9 cellular contexts compared by ENCODE assay signal in the genomic region with DNA sequence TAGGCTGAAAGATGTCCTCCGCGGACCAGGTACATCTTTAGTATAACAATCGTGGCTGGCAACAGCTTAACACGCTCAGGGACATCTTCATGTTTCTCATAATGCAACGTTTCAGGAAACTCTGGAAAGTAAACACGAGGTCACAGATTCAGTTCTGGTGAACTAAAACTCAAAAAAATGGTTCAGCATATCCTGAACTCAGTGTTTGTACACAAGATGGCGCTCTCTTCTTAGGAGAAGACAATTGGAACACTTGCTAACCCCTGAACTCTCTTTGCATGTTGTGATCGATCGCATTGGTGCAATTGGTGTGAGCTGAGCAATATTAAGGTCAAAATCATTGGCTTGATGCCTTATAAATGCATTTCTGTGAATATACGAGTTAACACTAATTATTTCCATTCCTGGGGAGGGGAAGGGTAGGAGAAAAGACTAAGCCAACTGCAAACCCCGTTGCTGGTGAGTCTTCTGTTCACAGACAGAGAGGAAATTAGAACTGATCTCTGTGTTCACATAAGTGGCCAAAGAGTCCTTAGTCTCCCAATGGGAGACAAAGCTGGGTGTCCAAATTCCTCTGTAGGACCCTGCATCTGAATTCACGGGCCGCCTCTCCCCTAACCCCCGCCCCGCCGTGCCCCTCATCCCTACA. TPM values are rescaled to one million over a fixed set of nuclear protein-coding genes. Genes with fewer than 3 reads are reported as not detected.
DNase-seq lines count a peak whose midpoint lies in the region; ATAC-seq, FAIRE-seq and TF ChIP-seq lines count a peak whose summit lies in the region.
"Had no signal": no experiment of that assay in that cellular context is flagged by ENCODE, and none has a peak within 500 bp of the region (broad histone marks: within the 10 kb centered on the region; RNA-seq: fewer than 3 reads in every experiment).

No MANE protein-coding gene starts in this region.

- TF ChIP-seq EP300 in Ishikawa (IDR thresholded peaks at IDR 0.05; ENCODE audit: borderline replicate concordance): no peak

- peak; percentile 97 for TF ChIP-seq RAD21 in Ishikawa (IDR thresholded peaks at IDR 0.05; ENCODE audit: low read depth)

- no peak overlapping the region for H3K27ac ChIP-seq in OCI-LY3 (ENCODE audit: low read length)
- H3K27ac ChIP-seq in breast epithelium: no peak overlapping the region

- no peak overlapping the region for H3K27ac Mint-ChIP-seq in activated CD4-positive, alpha-beta memory T cell treated with anti-CD3 and anti-CD28 coated beads, Interleukin-2, amount 10 ng/mL, durations not matched to agents 7 days and 5 days
- no peak overlapping the region for H3K27ac Mint-ChIP-seq in activated CD4-positive, alpha-beta memory T cell treated with anti-CD3 and anti-CD28 coated beads for 36 hours
- no peak overlapping the region for H3K27ac Mint-ChIP-seq in stimulated activated memory B cell treated with anti-CD40 and anti-IgM and Interleukin-4, amounts not matched to agents 10 μg/mL and 1 μg/mL and 100 μg/mL, for 72 hours

- intact Hi-C loops in activated CD4-positive, alpha-beta memory T cell treated with anti-CD3 and anti-CD28 coated beads for 36 hours (cut with micrococcal nuclease): loop anchor here (1.0 to 2.0 kb wide), 2 partner anchors 208 to 1652 kb away; no protein-coding TSS in a partner anchor
- intact Hi-C loops in breast epithelium (cut with DNase I; ENCODE audit: low total_unique reads): no loop called here

- H3K4me3 Mint-ChIP-seq in activated CD4-positive, alpha-beta memory T cell treated with anti-CD3 and anti-CD28 coated beads, Interleukin-2, amount 10 ng/mL, durations not matched to agents 7 days and 5 days: no peak overlapping the region
- H3K4me3 Mint-ChIP-seq in activated CD4-positive, alpha-beta memory T cell treated with anti-CD3 and anti-CD28 coated beads for 36 hours: no peak overlapping the region
- no peak overlapping the region for H3K4me3 Mint-ChIP-seq in stimulated activated memory B cell treated with anti-CD40 and anti-IgM and Interleukin-4, amounts not matched to agents 10 μg/mL and 1 μg/mL and 100 μg/mL, for 72 hours

- peaks cover 5% of the 10 kb centered on the region; the same call in 1 of the 2 replicates for H3K4me1 ChIP-seq in OCI-LY3 (ENCODE audit: low read length)
- H3K4me1 ChIP-seq in breast epithelium: no peaks in the 10 kb centered on the region

- POLR2A ChIA-PET in activated CD4-positive, alpha-beta memory T cell treated with anti-CD3 and anti-CD28 coated beads, Interleukin-2, amount 10 ng/mL, durations not matched to agents 7 days and 5 days (lab: Charles Lee): interaction anchor here (1.2 kb wide), 1 partner anchor 30 kb away, joined by 3 read pairs; no protein-coding TSS in a partner anchor
- POLR2A ChIA-PET in activated CD4-positive, alpha-beta memory T cell treated with anti-CD3 and anti-CD28 coated beads for 36 hours (lab: Charles Lee): no interaction called here

- TF ChIP-seq POLR2A in breast epithelium (IDR thresholded peaks at IDR 0.05): no peak

- no peaks in the 10 kb centered on the region for H3K9me3 ChIP-seq in OCI-LY3 (ENCODE audit: insufficient read depth, low read length)
- no peaks in the 10 kb centered on the region for H3K9me3 ChIP-seq in breast epithelium

- H3K4me1 Mint-ChIP-seq in activated CD4-positive, alpha-beta memory T cell treated with anti-CD3 and anti-CD28 coated beads, Interleukin-2, amount 10 ng/mL, durations not matched to agents 7 days and 5 days: peaks cover 5% of the 10 kb centered on the region
- H3K4me1 Mint-ChIP-seq in activated CD4-positive, alpha-beta memory T cell treated with anti-CD3 and anti-CD28 coated beads for 36 hours (ENCODE audit: low read depth): peaks cover 7% of the 10 kb centered on the region
- H3K4me1 Mint-ChIP-seq in stimulated activated memory B cell treated with anti-CD40 and anti-IgM and Interleukin-4, amounts not matched to agents 10 μg/mL and 1 μg/mL and 100 μg/mL, for 72 hours: peaks cover 16% of the 10 kb centered on the region

- H3K9me3 Mint-ChIP-seq in activated CD4-positive, alpha-beta memory T cell treated with anti-CD3 and anti-CD28 coated beads, Interleukin-2, amount 10 ng/mL, durations not matched to agents 7 days and 5 days: no peaks in the 10 kb centered on the region
- no peaks in the 10 kb centered on the region for H3K9me3 Mint-ChIP-seq in activated CD4-positive, alpha-beta memory T cell treated with anti-CD3 and anti-CD28 coated beads for 36 hours
- H3K9me3 Mint-ChIP-seq in stimulated activated memory B cell treated with anti-CD40 and anti-IgM and Interleukin-4, amounts not matched to agents 10 μg/mL and 1 μg/mL and 100 μg/mL, for 72 hours: no peaks in the 10 kb centered on the region

- CTCF ChIA-PET in activated CD4-positive, alpha-beta memory T cell treated with anti-CD3 and anti-CD28 coated beads, Interleukin-2, amount 10 ng/mL, durations not matched to agents 7 days and 5 days (lab: Charles Lee): interaction anchor here (0.7 to 6.3 kb wide), 13 partner anchors 13 to 491 kb away, joined by 3 to 47 read pairs (median 3); no protein-coding TSS in a partner anchor
- CTCF ChIA-PET in activated CD4-positive, alpha-beta memory T cell treated with anti-CD3 and anti-CD28 coated beads for 36 hours (lab: Charles Lee): interaction anchor here (0.6 to 6.3 kb wide), 26 partner anchors 8 to 1654 kb away, joined by 3 to 87 read pairs (median 4); no protein-coding TSS in a partner anchor

- peak; percentile 64 for ATAC-seq in GM21447 (IDR thresholded peaks at IDR 0.05; ENCODE audit: unreplicated experiment)
- ATAC-seq in stimulated activated memory B cell treated with anti-CD40 and anti-IgM and Interleukin-4, amounts not matched to agents 10 μg/mL and 1 μg/mL and 100 μg/mL, for 72 hours: peak; percentile 58

- H3K9ac ChIP-seq in OCI-LY3 (ENCODE audit: low read length): no peak overlapping the region

- DNase-seq in activated CD4-positive, alpha-beta memory T cell treated with anti-CD3 and anti-CD28 coated beads, Interleukin-2, amount 10 ng/mL, durations not matched to agents 7 days and 5 days: peak; percentile 19
- no peak for DNase-seq in activated CD4-positive, alpha-beta memory T cell treated with anti-CD3 and anti-CD28 coated beads for 36 hours
- no peak for DNase-seq in breast epithelium (ENCODE audit: low spot score in 2 of 2)

- H4K20me1 ChIP-seq in OCI-LY3 (ENCODE audit: insufficient read depth, low read length): no peaks in the 10 kb centered on the region

- peak; percentile 93 for TF ChIP-seq CTCF in OCI-LY3 (IDR thresholded peaks at IDR 0.05; ENCODE audit: low read depth, low read length)
- TF ChIP-seq CTCF in breast epithelium (IDR thresholded peaks at IDR 0.05): peak in 2 of 3 donors; percentile 69 to 77

- H3K4me2 ChIP-seq in OCI-LY3 (ENCODE audit: low read length): peak overlapping the region; percentile 85

- H3K27me3 Mint-ChIP-seq in activated CD4-positive, alpha-beta memory T cell treated with anti-CD3 and anti-CD28 coated beads, Interleukin-2, amount 10 ng/mL, durations not matched to agents 7 days and 5 days: peaks cover 3% of the 10 kb centered on the region
- peaks cover 14% of the 10 kb centered on the region for H3K27me3 Mint-ChIP-seq in activated CD4-positive, alpha-beta memory T cell treated with anti-CD3 and anti-CD28 coated beads for 36 hours
- peaks cover 23% of the 10 kb centered on the region for H3K27me3 Mint-ChIP-seq in stimulated activated memory B cell treated with anti-CD40 and anti-IgM and Interleukin-4, amounts not matched to agents 10 μg/mL and 1 μg/mL and 100 μg/mL, for 72 hours

- H3K27me3 ChIP-seq in OCI-LY3 (ENCODE audit: low read depth, low read length): peaks cover 44% of the 10 kb centered on the region
- no peaks in the 10 kb centered on the region for H3K27me3 ChIP-seq in breast epithelium

- H3K36me3 ChIP-seq in OCI-LY3 (replicated peaks; ENCODE audit: low read depth, low read length) (no peaks in the 10 kb centered on the region), breast epithelium (no peaks in the 10 kb centered on the region)

- H3K4me3 ChIP-seq in OCI-LY3 (ENCODE audit: low read length): peak overlapping the region; percentile 61
- H3K4me3 ChIP-seq in breast epithelium: no peak overlapping the region

- peak overlapping the region; percentile 68; the same call in 1 of the 2 replicates for H2AFZ ChIP-seq in OCI-LY3 (ENCODE audit: low read depth, low read length)

- no peaks in the 10 kb centered on the region for H3K36me3 Mint-ChIP-seq in activated CD4-positive, alpha-beta memory T cell treated with anti-CD3 and anti-CD28 coated beads, Interleukin-2, amount 10 ng/mL, durations not matched to agents 7 days and 5 days (ENCODE audit: low read depth)
- H3K36me3 Mint-ChIP-seq in activated CD4-positive, alpha-beta memory T cell treated with anti-CD3 and anti-CD28 coated beads for 36 hours: no peaks in the 10 kb centered on the region
- H3K36me3 Mint-ChIP-seq in stimulated activated memory B cell treated with anti-CD40 and anti-IgM and Interleukin-4, amounts not matched to agents 10 μg/mL and 1 μg/mL and 100 μg/mL, for 72 hours: no peaks in the 10 kb centered on the region

- H3K79me2 ChIP-seq in OCI-LY3 (ENCODE audit: low read length): no peaks in the 10 kb centered on the region

- FAIRE-seq in islet of Langerhans (lab: Jason Lieb, UNC): peak; percentile 95

TF ChIP-seq in Ishikawa, 13 proteins besides CTCF, POLR2A, EP300 and RAD21:
- TF ChIP-seq USF1 (IDR thresholded peaks at IDR 0.05) (no peak), NFIC (IDR thresholded peaks at IDR 0.05) (no peak), YY1 (IDR thresholded peaks at IDR 0.05; ENCODE audit: low read depth) (no peak), TAF1 (IDR thresholded peaks at IDR 0.05; ENCODE audit: low read depth) (no peak), CREB1 (IDR thresholded peaks at IDR 0.05; ENCODE audit: low read depth) (no peak)

RNA-seq across cellular contexts. Expression of gene FAM180A, which starts 52.6 kb away (rescaled TPM):
- not detected for total RNA-seq in activated CD4-positive, alpha-beta memory T cell treated with anti-CD3 and anti-CD28 coated beads, Interleukin-2, amount 10 ng/mL, durations not matched to agents 7 days and 5 days
- not detected for total RNA-seq in activated CD4-positive, alpha-beta memory T cell treated with anti-CD3 and anti-CD28 coated beads for 36 hours
- total RNA-seq in breast epithelium: 10 to 100 TPM in 1 of 3 donors, 1 to 10 TPM in 2; 5.2 to 11.9 (median 9.1) TPM
- total RNA-seq: mononuclear cell had no signal

Comparison
In these comparisons a context has a peak if more than half of its experiments do, and no peak if none do; other contexts are left out.
1. RNA of gene FAM180A, which starts 52.6 kb away (total RNA-seq): 5.2 to 11.9 TPM in breast epithelium; not detected in activated CD4-positive, alpha-beta memory T cell treated with anti-CD3 and anti-CD28 coated beads, Interleukin-2, amount 10 ng/mL, durations not matched to agents 7 days and 5 days and not detected in activated CD4-positive, alpha-beta memory T cell treated with anti-CD3 and anti-CD28 coated beads for 36 hours; every median in the first group is over 4 times any median in the second.